ENCODE assay signal across 17 cellular contexts in the genomic region with DNA sequence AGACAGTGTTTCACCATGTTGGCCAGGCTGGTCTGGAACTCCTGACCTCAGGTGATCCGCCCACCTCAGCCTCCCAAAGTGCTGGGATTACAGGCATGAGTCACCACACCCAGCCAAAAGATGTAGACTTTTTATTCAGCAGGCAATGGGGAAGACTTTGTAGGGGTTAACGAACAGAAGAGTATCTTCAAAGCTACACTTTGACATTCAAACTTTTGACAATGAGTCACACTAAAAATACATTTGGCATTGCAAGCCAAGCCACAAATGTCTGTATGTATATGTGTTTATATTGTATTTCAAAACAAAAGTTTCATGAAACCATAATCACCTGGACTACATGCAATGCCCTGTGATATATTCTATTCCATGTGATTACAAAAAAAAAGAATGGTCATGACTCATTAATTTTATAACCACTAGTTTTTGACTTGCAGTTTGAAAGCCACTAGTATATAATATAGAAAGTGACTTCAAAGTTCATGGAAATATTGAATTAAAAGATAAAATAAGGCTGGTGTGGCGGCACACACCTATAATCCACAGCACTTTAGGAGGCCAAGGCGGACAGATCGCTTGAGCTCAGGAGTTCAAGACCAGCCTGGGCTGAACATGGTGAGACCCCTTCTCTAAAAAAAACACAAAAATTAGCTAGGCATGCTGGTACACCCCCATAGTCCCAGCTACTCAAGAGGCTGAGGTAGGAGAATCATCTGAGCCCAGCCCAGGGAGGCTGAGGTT. TPM values are rescaled to one million over a fixed set of nuclear protein-coding genes. Genes with fewer than 3 reads are reported as not detected.
DNase-seq lines count a peak whose midpoint lies in the region; ATAC-seq lines count a peak whose summit lies in the region.
"Had no signal": no experiment of that assay in that cellular context is flagged by ENCODE, and none has a peak within 500 bp of the region (broad histone marks: within the 10 kb centered on the region; RNA-seq: fewer than 3 reads in every experiment).

No MANE protein-coding gene starts in this region.

- peaks cover 35% of the 10 kb centered on the region for H3K4me1 Mint-ChIP-seq in activated CD8-positive, alpha-beta T cell treated with anti-CD3 and anti-CD28 coated beads, Interleukin-2, amount 10 ng/mL, durations not matched to agents 7 days and 5 days (ENCODE audit: low read depth)
- H3K4me1 Mint-ChIP-seq: B cell, endodermal cell had no signal

- DNase-seq in stimulated activated CD4-positive, alpha-beta T cell treated with anti-CD3 and anti-CD28 coated beads, Interleukin-15, amount 100 ng/mL, for 24 hours = peak; percentile 41
- DNase-seq in stimulated activated CD4-positive, alpha-beta T cell treated with anti-CD3 and anti-CD28 coated beads, Interleukin-2, amount 100 ng/mL, for 48 hours = no peak
- no peak for DNase-seq in activated CD8-positive, alpha-beta T cell treated with anti-CD3 and anti-CD28 coated beads, Interleukin-2, amount 10 ng/mL, durations not matched to agents 7 days and 5 days
- DNase-seq in NCI-H2171 (lab: John Stamatoyannopoulos, UW) (no peak), cerebellum (ENCODE audit: low spot score) (no peak), ecto neural progenitor cell (ENCODE audit: low spot score) (no peak), NCI-H2081 (lab: John Stamatoyannopoulos, UW) (no peak)
- DNase-seq: activated CD8-positive, alpha-beta memory T cell treated with anti-CD3 and anti-CD28 coated beads for 24 hours; endodermal cell; heart left ventricle; NCI-H1436 treated with DMSO at 0.1 percent for 48 hours; NCI-H526 treated with DMSO at 0.1 percent for 48 hours; Peyer's patch; T-helper 2 cell had no signal

- peak overlapping the region; percentile 49 for H3K27ac Mint-ChIP-seq in activated CD8-positive, alpha-beta T cell treated with anti-CD3 and anti-CD28 coated beads, Interleukin-2, amount 10 ng/mL, durations not matched to agents 7 days and 5 days
- H3K27ac Mint-ChIP-seq: B cell, endodermal cell, IgD-negative memory B cell had no signal

- CTCF ChIA-PET in activated CD8-positive, alpha-beta T cell treated with anti-CD3 and anti-CD28 coated beads, Interleukin-2, amount 10 ng/mL, durations not matched to agents 7 days and 5 days (lab: Charles Lee) = interaction anchor here (0.9 to 1.8 kb wide), 4 partner anchors 8 to 171 kb away, joined by 3 to 11 read pairs (median 4); a partner anchor contains a TSS

- H3K4me3 Mint-ChIP-seq in activated CD8-positive, alpha-beta T cell treated with anti-CD3 and anti-CD28 coated beads, Interleukin-2, amount 10 ng/mL, durations not matched to agents 7 days and 5 days = no peak overlapping the region
- H3K4me3 Mint-ChIP-seq: B cell, endodermal cell had no signal

- no peaks in the 10 kb centered on the region for H3K9me3 Mint-ChIP-seq in activated CD8-positive, alpha-beta T cell treated with anti-CD3 and anti-CD28 coated beads, Interleukin-2, amount 10 ng/mL, durations not matched to agents 7 days and 5 days (ENCODE audit: insufficient read depth)
- H3K9me3 Mint-ChIP-seq: endodermal cell, IgD-negative memory B cell had no signal

- no peak for ATAC-seq in activated CD8-positive, alpha-beta T cell treated with anti-CD3 and anti-CD28 coated beads, Interleukin-2, amount 10 ng/mL, durations not matched to agents 7 days and 5 days
- ATAC-seq in esophagus mucosa = peak; percentile 35
- ATAC-seq: heart left ventricle had no signal

- peaks cover 68% of the 10 kb centered on the region for H3K36me3 Mint-ChIP-seq in activated CD8-positive, alpha-beta T cell treated with anti-CD3 and anti-CD28 coated beads, Interleukin-2, amount 10 ng/mL, durations not matched to agents 7 days and 5 days (ENCODE audit: low read depth)

- POLR2A ChIA-PET in activated CD8-positive, alpha-beta T cell treated with anti-CD3 and anti-CD28 coated beads, Interleukin-2, amount 10 ng/mL, durations not matched to agents 7 days and 5 days (lab: Charles Lee) = interaction anchor here (1.1 to 2.9 kb wide), 3 partner anchors 8 to 32 kb away, joined by 4 to 16 read pairs (median 6); a partner anchor contains a TSS

- H3K27me3 Mint-ChIP-seq in activated CD8-positive, alpha-beta T cell treated with anti-CD3 and anti-CD28 coated beads, Interleukin-2, amount 10 ng/mL, durations not matched to agents 7 days and 5 days (ENCODE audit: low read depth) = no peaks in the 10 kb centered on the region
- H3K27me3 Mint-ChIP-seq: B cell, IgD-negative memory B cell had no signal

RNA-seq across cellular contexts. Expression of a gene that starts 8.3 kb away (rescaled TPM):
- total RNA-seq in activated CD8-positive, alpha-beta T cell treated with anti-CD3 and anti-CD28 coated beads, Interleukin-2, amount 10 ng/mL, durations not matched to agents 7 days and 5 days = 10 to 100 TPM; 24.8 to 28.8 TPM
- total RNA-seq in esophagus mucosa (21.5 TPM), cerebellum (14.7 TPM)

RNA-seq across cellular contexts. Expression of a gene that starts 17.2 kb away (rescaled TPM):
- total RNA-seq in activated CD8-positive, alpha-beta T cell treated with anti-CD3 and anti-CD28 coated beads, Interleukin-2, amount 10 ng/mL, durations not matched to agents 7 days and 5 days = 10 to 100 TPM; 34.8 to 38.9 TPM
- total RNA-seq in esophagus mucosa (30.2 TPM), cerebellum (36.7 TPM)
